Comparison of ENCODE assay signal across 8 cellular contexts in the genomic region with DNA sequence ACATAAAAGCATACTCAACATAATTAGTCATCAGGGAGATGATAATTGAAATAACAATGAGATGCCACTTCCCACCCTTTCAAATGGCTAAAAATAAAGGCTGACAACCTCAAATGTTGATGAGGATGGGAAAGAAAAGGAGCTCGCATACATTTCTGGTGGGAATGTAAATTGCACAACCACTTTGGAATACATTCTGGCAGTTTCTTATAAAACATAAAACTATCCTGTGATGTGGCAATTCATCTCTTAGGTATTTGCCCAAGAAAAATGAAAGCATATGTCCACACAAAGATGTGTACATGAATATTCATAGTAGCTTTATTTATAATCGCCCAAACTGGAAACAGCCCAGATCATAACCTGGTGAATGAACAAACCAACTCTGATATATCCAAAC. TPM values are rescaled to one million over a fixed set of nuclear protein-coding genes. Genes with fewer than 3 reads are reported as not detected.
DNase-seq lines count a peak whose midpoint lies in the region; ATAC-seq and TF ChIP-seq lines count a peak whose summit lies in the region.
"Had no signal": no experiment of that assay in that cellular context is flagged by ENCODE, and none has a peak within 500 bp of the region (broad histone marks: within the 10 kb centered on the region; RNA-seq: fewer than 3 reads in every experiment).

No MANE protein-coding gene starts in this region.

- no peak for TF ChIP-seq CTCF in OCI-LY1 (IDR thresholded peaks at IDR 0.05; ENCODE audit: low read length)
- no peak for TF ChIP-seq CTCF in osteoblast (IDR thresholded peaks at IDR 0.05; ENCODE audit: extremely low read depth, low read depth, low read length)

- no peak overlapping the region for H2AFZ ChIP-seq in OCI-LY1 (ENCODE audit: low read length)
- H2AFZ ChIP-seq in osteoblast (ENCODE audit: low read length): peak overlapping the region; percentile 78

- H3F3A ChIP-seq in OCI-LY1 (ENCODE audit: insufficient read depth, low read length): no peaks in the 10 kb centered on the region

- peaks cover 5% of the 10 kb centered on the region; the same call in 1 of the 2 replicates for H3K4me1 ChIP-seq in ES-I3 (ENCODE audit: insufficient read depth, low read length)
- H3K4me1 ChIP-seq in OCI-LY1 (ENCODE audit: insufficient read depth, low read length, severe bottlenecking): peaks cover 30% of the 10 kb centered on the region
- peaks cover 4% of the 10 kb centered on the region for H3K4me1 ChIP-seq in endocrine pancreas (ENCODE audit: control insufficient read depth, insufficient read depth, low read length)
- H3K4me1 ChIP-seq in osteoblast (ENCODE audit: insufficient read depth, low read length): peaks cover 7% of the 10 kb centered on the region

- H3K9me3 ChIP-seq in ES-I3 (ENCODE audit: control insufficient read depth, insufficient read depth, low read length) (no peaks in the 10 kb centered on the region), OCI-LY1 (ENCODE audit: low read length) (no peaks in the 10 kb centered on the region), endocrine pancreas (ENCODE audit: control insufficient read depth, low read length) (no peaks in the 10 kb centered on the region), osteoblast (ENCODE audit: low read depth, low read length) (no peaks in the 10 kb centered on the region)
- H3K9me3 ChIP-seq: vagina had no signal

- no peak overlapping the region for H3K27ac ChIP-seq in OCI-LY1 (ENCODE audit: low read depth, low read length, poor library complexity, severe bottlenecking)
- H3K27ac ChIP-seq in osteoblast (ENCODE audit: low read depth, low read length): peak overlapping the region; percentile 82
- H3K27ac ChIP-seq: vagina had no signal

- ATAC-seq in GM19351 (IDR thresholded peaks at IDR 0.05; ENCODE audit: unreplicated experiment): no peak

- no peaks in the 10 kb centered on the region for H3K27me3 ChIP-seq in OCI-LY1 (ENCODE audit: insufficient read depth, low read length)
- H3K27me3 ChIP-seq in endocrine pancreas (ENCODE audit: control insufficient read depth, insufficient read depth, low read length): no peaks in the 10 kb centered on the region
- no peaks in the 10 kb centered on the region for H3K27me3 ChIP-seq in osteoblast (ENCODE audit: insufficient read depth, low read length)
- H3K27me3 ChIP-seq: vagina had no signal

- H3K4me3 ChIP-seq in OCI-LY1 (ENCODE audit: low read depth, low read length, poor library complexity, severe bottlenecking) (peak overlapping the region; percentile 91), endocrine pancreas (ENCODE audit: control insufficient read depth, insufficient read depth, low read length) (peak overlapping the region; percentile 62), osteoblast (ENCODE audit: insufficient read depth, low read length) (peak overlapping the region; percentile 70)

- H4K20me1 ChIP-seq in OCI-LY1 (ENCODE audit: insufficient read depth, low read length): no peaks in the 10 kb centered on the region
- peaks cover 11% of the 10 kb centered on the region for H4K20me1 ChIP-seq in osteoblast (ENCODE audit: insufficient read depth, low read length)

- H3K9ac ChIP-seq in ES-I3 (ENCODE audit: low read depth, low read length) (peak overlapping the region; percentile 57; the same call in 1 of the 2 replicates), OCI-LY1 (ENCODE audit: low read length) (no peak overlapping the region; the same call in 1 of the 2 replicates), endocrine pancreas (ENCODE audit: control insufficient read depth, insufficient read depth, low read length) (no peak overlapping the region)

- 0 out of 2 replicates have a peak, but pooled peaks cover 4% of the 10 kb centered on the region for H3K36me3 ChIP-seq in ES-I3 (ENCODE audit: insufficient read depth, low read length)
- H3K36me3 ChIP-seq in OCI-LY1 (ENCODE audit: insufficient read depth, low read length): peaks cover 17% of the 10 kb centered on the region; the same call in 1 of the 2 replicates
- no peaks in the 10 kb centered on the region for H3K36me3 ChIP-seq in endocrine pancreas (ENCODE audit: control insufficient read depth, insufficient read depth, low read length)
- peaks cover 6% of the 10 kb centered on the region for H3K36me3 ChIP-seq in osteoblast (ENCODE audit: insufficient read depth, low read length)
- H3K36me3 ChIP-seq: vagina had no signal

- H3K4me2 ChIP-seq in OCI-LY1 (ENCODE audit: low read length): peak overlapping the region; percentile 78
- H3K4me2 ChIP-seq in osteoblast (ENCODE audit: insufficient read depth, low read length): peak overlapping the region; percentile 96

- no peak for DNase-seq in osteoblast (ENCODE audit: insufficient read length, low spot score, missing footprints)
- no peak for DNase-seq in NCI-H2196 (lab: John Stamatoyannopoulos, UW; ENCODE audit: unreplicated experiment)
- no peak for DNase-seq in 8988T

- H3K9me2 ChIP-seq in OCI-LY1 (ENCODE audit: low read depth, low read length): no peaks in the 10 kb centered on the region

- no peaks in the 10 kb centered on the region for H3K79me2 ChIP-seq in OCI-LY1 (ENCODE audit: insufficient read depth, low read length)
- H3K79me2 ChIP-seq in osteoblast (ENCODE audit: insufficient read depth, low read length): peaks cover 37% of the 10 kb centered on the region

RNA-seq across cellular contexts. Expression of a gene that starts 0.7 kb away (rescaled TPM):
- 11.2 and 12.1 TPM in 2 replicates for total RNA-seq in osteoblast

RNA-seq across cellular contexts. Expression of a gene that starts 11.7 kb away (rescaled TPM):
- total RNA-seq in osteoblast: not detected in 2 replicates
- total RNA-seq: vagina had no signal
